22 cellular contexts compared by ENCODE assay signal in the genomic region with DNA sequence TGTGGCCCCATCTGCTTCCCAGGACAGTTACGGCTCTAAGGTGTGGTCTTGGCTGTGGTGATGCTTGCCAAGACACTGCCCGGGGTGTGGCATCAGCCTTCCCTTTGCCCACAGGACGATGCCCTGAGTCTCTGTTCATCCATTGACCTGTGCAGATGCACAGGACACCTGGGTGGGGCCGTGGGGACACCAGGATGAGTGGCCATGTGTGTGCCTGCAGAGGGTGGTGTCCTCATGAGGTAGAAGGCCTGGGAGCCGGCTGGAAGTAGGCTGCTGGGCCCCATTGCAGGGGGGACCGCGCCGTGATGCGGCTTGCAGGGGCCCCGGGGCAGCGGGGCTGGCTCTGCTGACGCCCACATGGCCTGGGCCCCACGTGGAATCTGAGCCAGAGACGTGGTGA.
"Had no signal": no experiment of that assay in that cellular context is flagged by ENCODE, and none has a peak within 500 bp of the region (broad histone marks: within the 10 kb centered on the region; RNA-seq: fewer than 3 reads in every experiment).

No MANE protein-coding gene starts in this region.

- ATAC-seq: activated CD4-positive, CD25-positive, alpha-beta regulatory T cell treated with anti-CD3 and anti-CD28 coated beads, Interleukin-2, amount 50 U/mL, for 24 hours; body of pancreas; left lobe of liver had no signal

- DNase-seq: activated CD4-positive, alpha-beta T cell treated with anti-CD3 and anti-CD28 coated beads, Interleukin-2, amount 50 U/mL, for 1 hour; activated CD8-positive, alpha-beta memory T cell treated with anti-CD3 and anti-CD28 coated beads for 24 hours; activated CD8-positive, alpha-beta memory T cell treated with anti-CD3 and anti-CD28 coated beads, Interleukin-2, amount 50 U/mL, for 48 hours; activated gamma-delta T cell; activated T-cell treated with anti-CD3 and anti-CD28 coated beads, Interleukin-2, amount 50 U/mL, for 48 hours; amygdala; caudate nucleus; endodermal cell; foreskin fibroblast; stimulated activated CD4-positive, alpha-beta T cell treated with anti-CD3 and anti-CD28 coated beads, Interleukin-15, amount 100 ng/mL, for 24 hours; stimulated activated CD4-positive, alpha-beta T cell treated with anti-CD3 and anti-CD28 coated beads, Interleukin-2, amount 100 ng/mL, for 48 hours; T-helper 1 cell; T-helper 9 cell; testis had no signal

- H3K9me3 ChIP-seq: body of pancreas, prostate gland, right atrium auricular region, testis had no signal

- H3K27ac ChIP-seq: body of pancreas, epithelial cell of prostate, hepatocyte, prostate gland, right atrium auricular region, skin epidermis, testis had no signal

- H3K27me3 ChIP-seq: body of pancreas, hepatocyte, right atrium auricular region, testis had no signal

- H3K36me3 ChIP-seq: prostate gland, right atrium auricular region had no signal

- H3K4me3 ChIP-seq: body of pancreas, hepatocyte, prostate gland, right atrium auricular region, skin epidermis, testis had no signal

- H3K4me1 ChIP-seq: body of pancreas, prostate gland, right atrium auricular region, testis had no signal
